ENCODE assay signal across 11 cellular contexts in genomic region chr2:233470007-233470687, GRCh38.
DNase-seq lines count a peak whose midpoint lies in the region; ATAC-seq and TF ChIP-seq lines count a peak whose summit lies in the region.
"Had no signal": no experiment of that assay in that cellular context is flagged by ENCODE, and none has a peak within 500 bp of the region (broad histone marks: within the 10 kb centered on the region; RNA-seq: fewer than 3 reads in every experiment).

No MANE protein-coding gene starts in this region.

- H3K27me3 ChIP-seq in mucosa of stomach (ENCODE audit: control insufficient read depth, insufficient read depth, low read length) (no peaks in the 10 kb centered on the region), upper lobe of left lung (no peaks in the 10 kb centered on the region)

- no peak for TF ChIP-seq CTCF in upper lobe of left lung (IDR thresholded peaks at IDR 0.05)

- H3K9ac ChIP-seq in mucosa of stomach (ENCODE audit: low read length): peak overlapping the region; percentile 7

- H3K9me3 ChIP-seq in mucosa of stomach (ENCODE audit: control insufficient read depth, low read length): no peaks in the 10 kb centered on the region
- H3K9me3 ChIP-seq in upper lobe of left lung: no peaks in the 10 kb centered on the region

- no peaks in the 10 kb centered on the region for H3K27me3 Mint-ChIP-seq in activated T-cell treated with anti-CD3 and anti-CD28 coated beads, Interleukin-2, amount 50 U/mL, for 72 hours (ENCODE audit: low read depth)

- H3K4me1 ChIP-seq in mucosa of stomach (ENCODE audit: control insufficient read depth, insufficient read depth, low read length) (peaks cover 14% of the 10 kb centered on the region), upper lobe of left lung (peaks cover 0 to 8% (median 3%) of the 10 kb centered on the region in 4 donors)

- H3K36me3 ChIP-seq in mucosa of stomach (ENCODE audit: control insufficient read depth, insufficient read depth, low read length): peaks cover 24% of the 10 kb centered on the region
- H3K36me3 ChIP-seq in upper lobe of left lung: peaks cover 11 to 63% (median 48%) of the 10 kb centered on the region in 4 donors

- peaks cover 7 to 15% of the 10 kb centered on the region in 2 donors for H3K36me3 Mint-ChIP-seq in activated T-cell treated with anti-CD3 and anti-CD28 coated beads, Interleukin-2, amount 50 U/mL, for 72 hours (ENCODE audit: insufficient read depth in 2 of 2)

- H3K4me3 Mint-ChIP-seq in activated T-cell treated with anti-CD3 and anti-CD28 coated beads, Interleukin-2, amount 50 U/mL, for 72 hours: no peak overlapping the region

- no peaks in the 10 kb centered on the region for H3K4me1 Mint-ChIP-seq in activated T-cell treated with anti-CD3 and anti-CD28 coated beads, Interleukin-2, amount 50 U/mL, for 72 hours (ENCODE audit: low read depth)

- H3K27ac ChIP-seq in upper lobe of left lung: peak overlapping the region; percentile 17 to 62 (median 42)

- no peak for TF ChIP-seq POLR2A in upper lobe of left lung (IDR thresholded peaks at IDR 0.05)

- peak overlapping the region; percentile 22 for H3K27ac Mint-ChIP-seq in activated T-cell treated with anti-CD3 and anti-CD28 coated beads, Interleukin-2, amount 50 U/mL, for 72 hours

- POLR2A ChIA-PET in HEK293T (lab: Yijun Ruan, JAX): no interaction called here

- peak in 1 of 4 donors; percentile 11 for TF ChIP-seq EP300 in upper lobe of left lung (IDR thresholded peaks at IDR 0.05)

- DNase-seq in activated T-cell treated with anti-CD3 and anti-CD28 coated beads, Interleukin-2, amount 50 U/mL, for 72 hours: no peak
- DNase-seq in activated T-cell treated with anti-CD3 and anti-CD28 coated beads for 4 hours: no peak
- peak; percentile 67 for DNase-seq in foreskin melanocyte
- DNase-seq in upper lobe of left lung: peak in 1 of 2 donors; percentile 69
- no peak for DNase-seq in HEK293T (ENCODE audit: extremely low spot score)
- no peak for DNase-seq in SKM-1 treated with dmso at 0.1 percent for 144 hours (lab: John Stamatoyannopoulos, UW; ENCODE audit: unreplicated experiment)
- no peak for DNase-seq in activated CD4-positive, alpha-beta T cell treated with anti-CD3 and anti-CD28 coated beads, Interleukin-2, amount 50 U/mL, for 4 hours
- DNase-seq: ACHN, amniotic stem cell, NCI-H446 had no signal

- 54 to 90% methylated on average over 7 to 19 of the region's 20 CpGs for WGBS in upper lobe of left lung, 2 donors

- no peaks in the 10 kb centered on the region for H3K9me3 Mint-ChIP-seq in activated T-cell treated with anti-CD3 and anti-CD28 coated beads, Interleukin-2, amount 50 U/mL, for 72 hours

- ATAC-seq in activated T-cell treated with anti-CD3 and anti-CD28 coated beads, Interleukin-2, amount 50 U/mL, for 72 hours (replicated peaks in 1 of 2): no peak
- peak in 1 of 2 donors; percentile 84 for ATAC-seq in upper lobe of left lung (ENCODE audit: low FRiP score in 2 of 2)

- H3K4me3 ChIP-seq in mucosa of stomach (ENCODE audit: low read length) (no peak overlapping the region), upper lobe of left lung (no peak overlapping the region)

- CTCF ChIA-PET in HEK293T (lab: Yijun Ruan, JAX): no interaction called here

TF ChIP-seq in HEK293T, 16 proteins besides CTCF, POLR2A, EP300 and RAD21:
- TF ChIP-seq LEF1 (IDR thresholded peaks at IDR 0.05; ENCODE audit: borderline replicate concordance) (no peak), ELF4 (IDR thresholded peaks at IDR 0.05) (no peak), NFRKB (IDR thresholded peaks at IDR 0.05) (no peak), L3MBTL2 (conservative IDR thresholded peaks at IDR 0.05) (no peak)
